9 cellular contexts compared by ENCODE assay signal in the genomic region with DNA sequence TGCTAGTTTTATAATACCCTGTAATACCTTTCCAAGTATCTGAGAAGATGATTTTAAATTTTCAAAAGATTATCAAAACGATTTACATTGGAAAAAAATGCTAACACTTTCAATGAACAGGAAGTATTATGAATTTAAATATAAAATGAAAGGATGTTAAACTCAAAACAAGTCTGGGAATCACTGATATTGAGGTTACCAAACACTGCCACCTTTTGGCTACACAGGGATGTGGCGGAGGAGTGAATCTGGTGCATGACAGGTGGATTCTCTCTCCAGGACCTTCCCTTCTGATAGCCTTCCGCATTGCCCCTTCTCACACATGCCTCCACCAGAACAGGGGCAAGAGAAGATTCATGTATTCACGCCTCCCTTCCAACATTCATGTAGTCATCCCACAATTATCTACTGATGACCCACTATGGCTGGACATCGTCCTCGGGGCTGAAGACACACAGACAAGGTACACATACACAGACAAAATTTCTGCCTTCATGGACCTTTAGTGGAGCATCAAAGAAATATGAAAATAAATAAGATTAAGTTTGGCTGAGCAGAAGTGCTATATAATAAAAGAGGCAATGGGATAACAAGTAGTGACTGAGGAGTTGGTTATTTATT. TPM values are rescaled to one million over a fixed set of nuclear protein-coding genes. Genes with fewer than 3 reads are reported as not detected.
A peak's percentile ranks its signal among the peaks of the same experiment; 100 is the strongest.
DNase-seq lines count a peak whose midpoint lies in the region; ATAC-seq and TF ChIP-seq lines count a peak whose summit lies in the region.
"Had no signal": no experiment of that assay in that cellular context is flagged by ENCODE, and none has a peak within 500 bp of the region (broad histone marks: within the 10 kb centered on the region; RNA-seq: fewer than 3 reads in every experiment).

No MANE protein-coding gene starts in this region.

- H3K4me3 Mint-ChIP-seq in activated CD4-positive, alpha-beta memory T cell treated with anti-CD3 and anti-CD28 coated beads, Interleukin-2, amount 10 ng/mL, durations not matched to agents 7 days and 5 days, result no peak overlapping the region
- H3K4me3 Mint-ChIP-seq: activated naive CD4-positive, alpha-beta T cell treated with anti-CD3 and anti-CD28 coated beads, Interleukin-2, amount 50 U/mL, for 24 hours had no signal

- H3K27ac Mint-ChIP-seq in activated CD4-positive, alpha-beta memory T cell treated with anti-CD3 and anti-CD28 coated beads, Interleukin-2, amount 10 ng/mL, durations not matched to agents 7 days and 5 days, result no peak overlapping the region

- no peaks in the 10 kb centered on the region for H3K27me3 Mint-ChIP-seq in activated CD4-positive, alpha-beta memory T cell treated with anti-CD3 and anti-CD28 coated beads, Interleukin-2, amount 10 ng/mL, durations not matched to agents 7 days and 5 days
- H3K27me3 Mint-ChIP-seq: activated naive CD4-positive, alpha-beta T cell treated with anti-CD3 and anti-CD28 coated beads, Interleukin-2, amount 50 U/mL, for 24 hours had no signal

- H3K36me3 Mint-ChIP-seq in activated CD4-positive, alpha-beta memory T cell treated with anti-CD3 and anti-CD28 coated beads, Interleukin-2, amount 10 ng/mL, durations not matched to agents 7 days and 5 days (ENCODE audit: low read depth), result peaks cover 2% of the 10 kb centered on the region
- H3K36me3 Mint-ChIP-seq: activated naive CD4-positive, alpha-beta T cell treated with anti-CD3 and anti-CD28 coated beads, Interleukin-2, amount 50 U/mL, for 24 hours had no signal

- POLR2A ChIA-PET in activated CD4-positive, alpha-beta memory T cell treated with anti-CD3 and anti-CD28 coated beads, Interleukin-2, amount 10 ng/mL, durations not matched to agents 7 days and 5 days (lab: Charles Lee), result no interaction called here

- peaks cover 6% of the 10 kb centered on the region for H3K4me1 Mint-ChIP-seq in activated CD4-positive, alpha-beta memory T cell treated with anti-CD3 and anti-CD28 coated beads, Interleukin-2, amount 10 ng/mL, durations not matched to agents 7 days and 5 days

- DNase-seq in NOMO-1 treated with DMSO at 0.1 percent for 48 hours (lab: John Stamatoyannopoulos, UW; ENCODE audit: unreplicated experiment), result peak; percentile 19
- DNase-seq in NOMO-1 treated with dmso at 0.1 percent for 144 hours (lab: John Stamatoyannopoulos, UW; ENCODE audit: unreplicated experiment), result no peak
- peak; percentile 34 for DNase-seq in MV-4-11 (lab: John Stamatoyannopoulos, UW)
- DNase-seq in activated CD4-positive, alpha-beta memory T cell treated with anti-CD3 and anti-CD28 coated beads, Interleukin-2, amount 10 ng/mL, durations not matched to agents 7 days and 5 days, result peak; percentile 50
- DNase-seq in left ventricle myocardium inferior, result no peak
- DNase-seq in stimulated activated CD4-positive, alpha-beta T cell treated with anti-CD3 and anti-CD28 coated beads, Interleukin-2, amount 100 ng/mL, for 4 hours (ENCODE audit: low read depth), result peak; percentile 13

- TF ChIP-seq CTCF in left ventricle myocardium inferior (IDR thresholded peaks at IDR 0.05; ENCODE audit: borderline replicate concordance), result peak; percentile 82

- peak overlapping the region; percentile 6 for H3K27ac ChIP-seq in left ventricle myocardium inferior (replicated peaks)

- no peak overlapping the region for H3K4me3 ChIP-seq in left ventricle myocardium inferior

- no peaks in the 10 kb centered on the region for H3K9me3 ChIP-seq in left ventricle myocardium inferior (replicated peaks)

- H3K27me3 ChIP-seq in left ventricle myocardium inferior (ENCODE audit: low read depth), result no peaks in the 10 kb centered on the region

- ATAC-seq in GM18519 (IDR thresholded peaks at IDR 0.05; ENCODE audit: low FRiP score, unreplicated experiment) (no peak), HG02588 (IDR thresholded peaks at IDR 0.05; ENCODE audit: unreplicated experiment) (no peak)

- intact Hi-C loops in left ventricle myocardium inferior (cut with micrococcal nuclease), result no loop called here

- H3K4me1 ChIP-seq in left ventricle myocardium inferior, result peaks cover 18% of the 10 kb centered on the region

- H3K36me3 ChIP-seq in left ventricle myocardium inferior, result peaks cover 7% of the 10 kb centered on the region

- CTCF ChIA-PET in activated CD4-positive, alpha-beta memory T cell treated with anti-CD3 and anti-CD28 coated beads, Interleukin-2, amount 10 ng/mL, durations not matched to agents 7 days and 5 days (lab: Charles Lee), result interaction anchor here (0.7 to 1.8 kb wide), 3 partner anchors 18 to 465 kb away, joined by 3 to 5 read pairs (median 4); no protein-coding TSS in a partner anchor

- H3K9me3 Mint-ChIP-seq in activated CD4-positive, alpha-beta memory T cell treated with anti-CD3 and anti-CD28 coated beads, Interleukin-2, amount 10 ng/mL, durations not matched to agents 7 days and 5 days, result no peaks in the 10 kb centered on the region
- H3K9me3 Mint-ChIP-seq: activated naive CD4-positive, alpha-beta T cell treated with anti-CD3 and anti-CD28 coated beads, Interleukin-2, amount 50 U/mL, for 24 hours had no signal

RNA-seq across cellular contexts. Expression of a gene that starts 34.7 kb away (rescaled TPM):
- 100 to 1,000 TPM; 135 to 137 TPM for total RNA-seq in activated CD4-positive, alpha-beta memory T cell treated with anti-CD3 and anti-CD28 coated beads, Interleukin-2, amount 10 ng/mL, durations not matched to agents 7 days and 5 days
- 14.4 TPM for total RNA-seq in left ventricle myocardium inferior

RNA-seq across cellular contexts. Expression of a gene that starts 55.1 kb away (rescaled TPM):
- total RNA-seq in activated CD4-positive, alpha-beta memory T cell treated with anti-CD3 and anti-CD28 coated beads, Interleukin-2, amount 10 ng/mL, durations not matched to agents 7 days and 5 days, result 10 to 100 TPM; 11.3 to 11.6 TPM
- 93.6 TPM for total RNA-seq in left ventricle myocardium inferior

Comparison
In these comparisons a context has a peak if more than half of its experiments do, and no peak if none do; other contexts are left out.
1. DNase-seq: peak in NOMO-1 treated with DMSO at 0.1 percent for 48 hours (single experiment), MV-4-11 (single experiment), activated CD4-positive, alpha-beta memory T cell treated with anti-CD3 and anti-CD28 coated beads, Interleukin-2, amount 10 ng/mL, durations not matched to agents 7 days and 5 days (single experiment) and stimulated activated CD4-positive, alpha-beta T cell treated with anti-CD3 and anti-CD28 coated beads, Interleukin-2, amount 100 ng/mL, for 4 hours (single experiment); none in NOMO-1 treated with dmso at 0.1 percent for 144 hours (single experiment) and left ventricle myocardium inferior (single experiment).